8 cellular contexts compared by ENCODE assay signal in genomic region chr22:28742562-28742962, GRCh38. TPM values are rescaled to one million over a fixed set of nuclear protein-coding genes. Genes with fewer than 3 reads are reported as not detected.
DNase-seq lines count a peak whose midpoint lies in the region; ATAC-seq and TF ChIP-seq lines count a peak whose summit lies in the region.

No MANE protein-coding gene starts in this region.

- peak overlapping the region; percentile 93; the same call in 1 of the 2 replicates for H3K9ac ChIP-seq in iPS-20b (ENCODE audit: low read depth, low read length)

- TF ChIP-seq POLR2A in testis (IDR thresholded peaks at IDR 0.05), result no peak

- H3K27ac Mint-ChIP-seq in activated T-cell treated with anti-CD3 and anti-CD28 coated beads, Interleukin-2, amount 50 U/mL, for 24 hours, result peak overlapping the region; percentile 99
- peak overlapping the region; percentile 83 for H3K27ac Mint-ChIP-seq in activated T-helper 2 cell treated with anti-CD3 and anti-CD28 coated beads, Interferon-gamma antibody, Interleukin-2, Interleukin-4, amounts not matched to agents 10 μg/mL and 5 μg/mL and 100 μg/mL, durations not matched to agents 14 hours and 24 hours and 36 hours

- intact Hi-C loops in activated T-helper 2 cell treated with anti-CD3 and anti-CD28 coated beads, Interferon-gamma antibody, Interleukin-2, Interleukin-4, amounts not matched to agents 10 μg/mL and 5 μg/mL and 100 μg/mL, durations not matched to agents 14 hours and 24 hours and 36 hours (cut with micrococcal nuclease), result loop anchor here (1.0 to 5.0 kb wide), 4 partner anchors 30 to 165 kb away; partner anchors contain the start of genes CCDC117 and ZNRF3
- intact Hi-C loops in testis (cut with DNase I; ENCODE audit: low total_unique reads), result no loop called here

- H3K4me1 ChIP-seq in iPS-20b (ENCODE audit: insufficient read depth, low read length), result no peaks in the 10 kb centered on the region; the same call in 1 of the 2 replicates
- peaks cover 5% of the 10 kb centered on the region for H3K4me1 ChIP-seq in testis

- no peaks in the 10 kb centered on the region for H3K9me3 ChIP-seq in iPS-20b (ENCODE audit: insufficient read depth, low read depth, low read length)
- no peaks in the 10 kb centered on the region for H3K9me3 ChIP-seq in testis

- H3K4me3 ChIP-seq in iPS-20b (ENCODE audit: low read length) (peak overlapping the region; percentile 89), testis (peak overlapping the region; percentile 91 to 100)

- H3K27me3 ChIP-seq in iPS-20b (ENCODE audit: insufficient read depth, low read length) (no peaks in the 10 kb centered on the region), testis (no peaks in the 10 kb centered on the region)

- H3K36me3 ChIP-seq in iPS-20b (ENCODE audit: insufficient read depth, low read depth, low read length) (peaks cover 39% of the 10 kb centered on the region), testis (ENCODE audit: low read depth, missing control alignments) (no peaks in the 10 kb centered on the region)

- 1 to 3% methylated on average over 10 of the region's 10 CpGs for WGBS in testis, 2 donors

- H3K36me3 Mint-ChIP-seq in activated T-cell treated with anti-CD3 and anti-CD28 coated beads, Interleukin-2, amount 50 U/mL, for 24 hours (ENCODE audit: low read depth), result peaks cover 51% of the 10 kb centered on the region
- H3K36me3 Mint-ChIP-seq in activated T-helper 2 cell treated with anti-CD3 and anti-CD28 coated beads, Interferon-gamma antibody, Interleukin-2, Interleukin-4, amounts not matched to agents 10 μg/mL and 5 μg/mL and 100 μg/mL, durations not matched to agents 14 hours and 24 hours and 36 hours (ENCODE audit: low read depth), result peaks cover 48% of the 10 kb centered on the region

- H3K4me3 Mint-ChIP-seq in activated T-cell treated with anti-CD3 and anti-CD28 coated beads, Interleukin-2, amount 50 U/mL, for 24 hours, result peak overlapping the region; percentile 95
- peak overlapping the region; percentile 87 for H3K4me3 Mint-ChIP-seq in activated T-helper 2 cell treated with anti-CD3 and anti-CD28 coated beads, Interferon-gamma antibody, Interleukin-2, Interleukin-4, amounts not matched to agents 10 μg/mL and 5 μg/mL and 100 μg/mL, durations not matched to agents 14 hours and 24 hours and 36 hours (ENCODE audit: low read depth)

- H3K4me1 Mint-ChIP-seq in activated T-cell treated with anti-CD3 and anti-CD28 coated beads, Interleukin-2, amount 50 U/mL, for 24 hours (ENCODE audit: low read depth), result peaks cover 36% of the 10 kb centered on the region
- H3K4me1 Mint-ChIP-seq in activated T-helper 2 cell treated with anti-CD3 and anti-CD28 coated beads, Interferon-gamma antibody, Interleukin-2, Interleukin-4, amounts not matched to agents 10 μg/mL and 5 μg/mL and 100 μg/mL, durations not matched to agents 14 hours and 24 hours and 36 hours (ENCODE audit: low read depth), result peaks cover 36% of the 10 kb centered on the region

- H3K27ac ChIP-seq in iPS-20b (ENCODE audit: low read length) (no peak overlapping the region), testis (peak overlapping the region; percentile 98 to 99)

- ATAC-seq in HG03108 (IDR thresholded peaks at IDR 0.05; ENCODE audit: unreplicated experiment), result no peak

- no peak for DNase-seq in activated T-cell treated with anti-CD3 and anti-CD28 coated beads, Interleukin-2, amount 50 U/mL, for 24 hours
- no peak for DNase-seq in activated T-cell treated with anti-CD3 and anti-CD28 coated beads, Interleukin-2, amount 50 U/mL, for 1 hour
- no peak for DNase-seq in activated T-helper 2 cell treated with anti-CD3 and anti-CD28 coated beads, Interferon-gamma antibody, Interleukin-2, Interleukin-4, amounts not matched to agents 10 μg/mL and 5 μg/mL and 100 μg/mL, durations not matched to agents 14 hours and 24 hours and 36 hours (ENCODE audit: low spot score)
- no peak for DNase-seq in testis
- no peak for DNase-seq in GM13976 (ENCODE audit: low spot score)
- DNase-seq in NCI-H774 (lab: John Stamatoyannopoulos, UW), result no peak

- TF ChIP-seq CTCF in testis (IDR thresholded peaks at IDR 0.05) (no peak), GM13976 (IDR thresholded peaks at IDR 0.05; ENCODE audit: borderline replicate concordance, control extremely low read depth, extremely low read depth, insufficient read depth, missing control alignments) (no peak)

- in situ Hi-C loops in GM13976 (cut with MboI; ENCODE audit: low sequenced_read_pairs, unreplicated experiment), result no loop called here

- no peaks in the 10 kb centered on the region for H3K9me3 Mint-ChIP-seq in activated T-cell treated with anti-CD3 and anti-CD28 coated beads, Interleukin-2, amount 50 U/mL, for 24 hours
- no peaks in the 10 kb centered on the region for H3K9me3 Mint-ChIP-seq in activated T-helper 2 cell treated with anti-CD3 and anti-CD28 coated beads, Interferon-gamma antibody, Interleukin-2, Interleukin-4, amounts not matched to agents 10 μg/mL and 5 μg/mL and 100 μg/mL, durations not matched to agents 14 hours and 24 hours and 36 hours

- H3K27me3 Mint-ChIP-seq in activated T-cell treated with anti-CD3 and anti-CD28 coated beads, Interleukin-2, amount 50 U/mL, for 24 hours, result no peaks in the 10 kb centered on the region
- H3K27me3 Mint-ChIP-seq in activated T-helper 2 cell treated with anti-CD3 and anti-CD28 coated beads, Interferon-gamma antibody, Interleukin-2, Interleukin-4, amounts not matched to agents 10 μg/mL and 5 μg/mL and 100 μg/mL, durations not matched to agents 14 hours and 24 hours and 36 hours (ENCODE audit: low read depth), result no peaks in the 10 kb centered on the region

RNA-seq across cellular contexts. Expression of gene HSCB, which starts 0.7 kb away (rescaled TPM):
- 14.1 and 14.6 TPM in 2 replicates for total RNA-seq in activated T-helper 2 cell treated with anti-CD3 and anti-CD28 coated beads, Interferon-gamma antibody, Interleukin-2, Interleukin-4, amounts not matched to agents 10 μg/mL and 5 μg/mL and 100 μg/mL, durations not matched to agents 14 hours and 24 hours and 36 hours
- 10 to 100 TPM; 16.4 to 19.5 TPM for total RNA-seq in testis
- polyA plus RNA-seq in testis (ENCODE audit: insufficient read depth, low read depth, low replicate concordance), result 10.2 TPM

RNA-seq across cellular contexts. Expression of gene CHEK2, which starts 0.9 kb away (rescaled TPM):
- 33.7 and 33.8 TPM in 2 replicates for total RNA-seq in activated T-helper 2 cell treated with anti-CD3 and anti-CD28 coated beads, Interferon-gamma antibody, Interleukin-2, Interleukin-4, amounts not matched to agents 10 μg/mL and 5 μg/mL and 100 μg/mL, durations not matched to agents 14 hours and 24 hours and 36 hours
- total RNA-seq in testis, result 10 to 100 TPM; 21.3 to 28.1 TPM
- polyA plus RNA-seq in testis (ENCODE audit: insufficient read depth, low read depth, low replicate concordance), result 13.5 TPM

RNA-seq across cellular contexts. Expression of gene CCDC117, which starts 29.9 kb away (rescaled TPM):
- total RNA-seq in activated T-helper 2 cell treated with anti-CD3 and anti-CD28 coated beads, Interferon-gamma antibody, Interleukin-2, Interleukin-4, amounts not matched to agents 10 μg/mL and 5 μg/mL and 100 μg/mL, durations not matched to agents 14 hours and 24 hours and 36 hours, result 33.9 and 38.6 TPM in 2 replicates
- 10 to 100 TPM; 68.6 to 76.1 TPM for total RNA-seq in testis
- 83.0 TPM for polyA plus RNA-seq in testis (ENCODE audit: insufficient read depth, low read depth, low replicate concordance)

RNA-seq across cellular contexts. Expression of gene XBP1, which starts 57.8 kb away (rescaled TPM):
- 146 and 152 TPM in 2 replicates for total RNA-seq in activated T-helper 2 cell treated with anti-CD3 and anti-CD28 coated beads, Interferon-gamma antibody, Interleukin-2, Interleukin-4, amounts not matched to agents 10 μg/mL and 5 μg/mL and 100 μg/mL, durations not matched to agents 14 hours and 24 hours and 36 hours
- total RNA-seq in testis, result 10 to 100 TPM; 48.2 to 63.3 TPM
- 52.5 TPM for polyA plus RNA-seq in testis (ENCODE audit: insufficient read depth, low read depth, low replicate concordance)
